In the genomic region with DNA sequence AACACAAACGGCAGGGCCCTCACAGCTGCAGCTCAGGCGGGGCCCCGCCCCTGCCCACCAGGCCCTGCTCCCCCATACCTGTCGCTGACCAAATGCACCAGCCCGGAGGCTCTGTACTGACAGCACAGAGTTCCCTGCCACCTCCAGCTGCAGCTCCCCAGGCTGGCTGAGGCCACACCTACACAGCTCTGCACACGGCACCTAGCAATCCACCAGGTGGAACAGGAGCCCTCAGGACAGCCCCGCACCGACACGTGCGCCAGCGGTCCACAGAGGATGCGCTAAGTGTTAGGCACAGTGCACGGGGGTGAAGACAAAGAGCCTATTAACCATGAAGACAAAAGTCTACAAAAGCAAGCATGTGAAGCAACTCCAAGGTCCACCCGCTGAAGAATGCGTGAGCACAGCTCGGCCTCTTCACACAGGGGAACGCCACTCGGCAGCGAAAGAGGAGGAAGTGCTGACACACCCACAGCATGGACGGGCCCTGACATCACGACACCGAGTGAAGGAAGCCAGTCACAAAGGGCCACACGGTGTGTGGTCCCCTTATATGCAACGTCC, we compare ENCODE assay signal across 8 cellular contexts. TPM values are rescaled to one million over a fixed set of nuclear protein-coding genes. Genes with fewer than 3 reads are reported as not detected.
A peak's percentile ranks its signal among the peaks of the same experiment; 100 is the strongest.
DNase-seq lines count a peak whose midpoint lies in the region; ATAC-seq and TF ChIP-seq lines count a peak whose summit lies in the region.

No MANE protein-coding gene starts in this region.

- H3K36me3 Mint-ChIP-seq in progenitor cell of endocrine pancreas (ENCODE audit: insufficient read depth), result peaks cover 2% of the 10 kb centered on the region

- H3K4me3 Mint-ChIP-seq in progenitor cell of endocrine pancreas (ENCODE audit: low read depth), result no peak overlapping the region

- TF ChIP-seq CTCF in fibroblast of pulmonary artery (IDR thresholded peaks at IDR 0.05; ENCODE audit: low read length, missing control alignments) (no peak), progenitor cell of endocrine pancreas (IDR thresholded peaks at IDR 0.05; ENCODE audit: unreplicated experiment) (no peak), GM20000 (IDR thresholded peaks at IDR 0.05; ENCODE audit: extremely low read depth, missing control alignments) (no peak)

- no peaks in the 10 kb centered on the region for H3K27me3 Mint-ChIP-seq in progenitor cell of endocrine pancreas

- H3K4me3 ChIP-seq in fibroblast of pulmonary artery (replicated peaks; ENCODE audit: low read depth, low read length), result no peak overlapping the region

- peaks cover 55% of the 10 kb centered on the region for H3K4me1 Mint-ChIP-seq in progenitor cell of endocrine pancreas (ENCODE audit: low read depth)

- H3K27ac Mint-ChIP-seq in progenitor cell of endocrine pancreas, result peak overlapping the region; percentile 10

- no peaks in the 10 kb centered on the region for H3K9me3 Mint-ChIP-seq in progenitor cell of endocrine pancreas (ENCODE audit: low read depth)

- no peak for ATAC-seq in HG02588 (IDR thresholded peaks at IDR 0.05; ENCODE audit: unreplicated experiment)

- DNase-seq in NCI-H1436 (lab: John Stamatoyannopoulos, UW), result peak; percentile 40
- no peak for DNase-seq in NCI-H1436 treated with DMSO at 0.1 percent for 48 hours (lab: John Stamatoyannopoulos, UW)
- peak; percentile 10 for DNase-seq in NOMO-1 treated with dmso at 0.1 percent for 144 hours (lab: John Stamatoyannopoulos, UW; ENCODE audit: unreplicated experiment)
- peak; percentile 32 for DNase-seq in fibroblast of pulmonary artery (ENCODE audit: low read depth)
- no peak for DNase-seq in progenitor cell of endocrine pancreas (ENCODE audit: low spot score, unreplicated experiment)
- DNase-seq in GM20000 (ENCODE audit: low spot score), result no peak
- no peak for DNase-seq in DMS114 treated with DMSO at 0.1 percent for 48 hours (lab: John Stamatoyannopoulos, UW; ENCODE audit: unreplicated experiment)

RNA-seq across cellular contexts. Expression of gene ZCCHC14, which starts 5.4 kb away (rescaled TPM):
- total RNA-seq in progenitor cell of endocrine pancreas, result 40.5 and 42.4 TPM in 2 replicates

Comparison
In these comparisons a context has a peak if more than half of its experiments do, and no peak if none do; other contexts are left out.
1. DNase-seq: peak in NCI-H1436 (single experiment), NOMO-1 treated with dmso at 0.1 percent for 144 hours (single experiment) and fibroblast of pulmonary artery (single experiment); none in NCI-H1436 treated with DMSO at 0.1 percent for 48 hours (single experiment), progenitor cell of endocrine pancreas (single experiment), GM20000 (single experiment) and DMS114 treated with DMSO at 0.1 percent for 48 hours (single experiment).